In the genomic region with DNA sequence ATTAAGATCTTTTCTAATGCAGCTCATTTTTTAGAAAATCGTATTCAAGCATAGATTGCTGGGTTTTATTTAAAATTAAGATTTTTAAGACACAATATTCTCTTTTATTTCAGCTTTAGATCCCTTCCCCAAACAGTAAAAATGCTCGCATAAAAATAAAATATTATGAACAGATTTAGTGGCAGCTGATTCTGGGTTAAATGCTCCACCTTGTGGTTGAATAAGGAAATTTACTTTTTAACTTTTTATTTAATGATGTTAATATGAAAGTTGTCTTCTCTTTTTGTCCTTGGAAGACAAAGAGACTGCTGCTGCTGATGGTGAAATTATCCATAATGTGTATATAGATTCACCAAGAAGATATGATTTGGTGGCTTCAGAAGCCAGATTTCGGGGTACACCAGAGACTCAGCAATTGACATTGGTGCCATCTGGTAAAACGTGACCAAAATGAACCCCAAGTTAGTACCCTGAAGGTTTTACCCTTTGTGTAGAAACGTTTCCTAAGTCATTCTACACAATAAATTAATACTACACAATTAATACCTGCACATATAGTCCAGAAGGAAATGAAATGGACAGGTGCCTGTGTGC, we compare ENCODE assay signal across 9 cellular contexts.
A peak's percentile ranks its signal among the peaks of the same experiment; 100 is the strongest.
DNase-seq lines count a peak whose midpoint lies in the region; ATAC-seq, FAIRE-seq and TF ChIP-seq lines count a peak whose summit lies in the region.
"Had no signal": no experiment of that assay in that cellular context is flagged by ENCODE, and none has a peak within 500 bp of the region (broad histone marks: within the 10 kb centered on the region; RNA-seq: fewer than 3 reads in every experiment).

No MANE protein-coding gene starts in this region.

- DNase-seq in GM10266 (ENCODE audit: extremely low spot score) = peak; percentile 11
- DNase-seq in NCI-H345 (lab: John Stamatoyannopoulos, UW) = peak; percentile 36
- DNase-seq in chondrocyte (ENCODE audit: low spot score) = no peak
- DNase-seq in pancreas = no peak
- no peak for DNase-seq in stimulated activated CD4-positive, alpha-beta T cell treated with anti-CD3 and anti-CD28 coated beads, Interleukin-15, amount 100 ng/mL, for 24 hours

- peaks cover 4% of the 10 kb centered on the region for H3K4me1 Mint-ChIP-seq in chondrocyte (ENCODE audit: low read depth)
- H3K4me1 Mint-ChIP-seq: naive thymus-derived CD8-positive, alpha-beta T cell had no signal

- no peaks in the 10 kb centered on the region for H3K36me3 Mint-ChIP-seq in chondrocyte (ENCODE audit: low read depth)
- H3K36me3 Mint-ChIP-seq: naive thymus-derived CD8-positive, alpha-beta T cell had no signal

- peaks cover 1% of the 10 kb centered on the region for H3K27me3 Mint-ChIP-seq in chondrocyte (ENCODE audit: low read depth)

- peak; percentile 40 to 69 (median 62) for ATAC-seq in pancreas
- ATAC-seq in HG02798 (IDR thresholded peaks at IDR 0.05; ENCODE audit: poor library complexity, unreplicated experiment) = no peak
- no peak for ATAC-seq in GM21447 (IDR thresholded peaks at IDR 0.05; ENCODE audit: unreplicated experiment)
- ATAC-seq: naive thymus-derived CD8-positive, alpha-beta T cell had no signal

- intact Hi-C loops in pancreas (cut with DNase I) = loop anchor here in 2 of 3 donors (5.0 to 10.0 kb wide), 3 partner anchors 830 to 1102 kb away; no protein-coding TSS in a partner anchor

- TF ChIP-seq CTCF in GM10266 (IDR thresholded peaks at IDR 0.05; ENCODE audit: control insufficient read depth, insufficient read depth, low read depth, missing control alignments) (peak; percentile 28), chondrocyte (IDR thresholded peaks at IDR 0.05) (peak; percentile 90), pancreas (IDR thresholded peaks at IDR 0.05) (peak; percentile 37 to 45 (median 43))

- H3K27ac ChIP-seq in pancreas = no peak overlapping the region
- H3K27ac ChIP-seq: SJSA1 had no signal

- no peak overlapping the region for H3K27ac Mint-ChIP-seq in chondrocyte (ENCODE audit: unreplicated experiment)
- H3K27ac Mint-ChIP-seq: naive thymus-derived CD8-positive, alpha-beta T cell had no signal

- H3K9me3 ChIP-seq in pancreas = no peaks in the 10 kb centered on the region
- H3K9me3 ChIP-seq: SJSA1 had no signal

- no peaks in the 10 kb centered on the region for H3K27me3 ChIP-seq in pancreas
- H3K27me3 ChIP-seq: SJSA1 had no signal

- no peaks in the 10 kb centered on the region for H3K4me1 ChIP-seq in pancreas

- H3K36me3 ChIP-seq in pancreas = no peaks in the 10 kb centered on the region
- H3K36me3 ChIP-seq: SJSA1 had no signal

- 13 to 14% methylated on average over 5 of the region's 5 CpGs for WGBS in pancreas, 2 donors

- no peak overlapping the region for H3K4me3 Mint-ChIP-seq in chondrocyte (ENCODE audit: unreplicated experiment)
- H3K4me3 Mint-ChIP-seq: naive thymus-derived CD8-positive, alpha-beta T cell had no signal

- no peak overlapping the region for H3K4me3 ChIP-seq in pancreas
- H3K4me3 ChIP-seq: SJSA1 had no signal

- peak; percentile 29 for FAIRE-seq in pancreas (lab: Jason Lieb, UNC)

- H3K9me3 Mint-ChIP-seq in chondrocyte (ENCODE audit: low read depth) = no peaks in the 10 kb centered on the region
- H3K9me3 Mint-ChIP-seq: naive thymus-derived CD8-positive, alpha-beta T cell had no signal

Comparison
In these comparisons a context has a peak if more than half of its experiments do, and no peak if none do; other contexts are left out.
1. DNase-seq: peak in GM10266 (single experiment) and NCI-H345 (single experiment); none in chondrocyte (single experiment), pancreas (0 of 6) and stimulated activated CD4-positive, alpha-beta T cell treated with anti-CD3 and anti-CD28 coated beads, Interleukin-15, amount 100 ng/mL, for 24 hours (single experiment).
2. CTCF ChIP-seq: peak in every context shown above with its lines; median percentile 90 in chondrocyte; 43 in pancreas; 28 in GM10266.
3. ATAC-seq: peak in pancreas (4 of 4); none in HG02798 (single experiment) and GM21447 (single experiment).